In the genomic region with DNA sequence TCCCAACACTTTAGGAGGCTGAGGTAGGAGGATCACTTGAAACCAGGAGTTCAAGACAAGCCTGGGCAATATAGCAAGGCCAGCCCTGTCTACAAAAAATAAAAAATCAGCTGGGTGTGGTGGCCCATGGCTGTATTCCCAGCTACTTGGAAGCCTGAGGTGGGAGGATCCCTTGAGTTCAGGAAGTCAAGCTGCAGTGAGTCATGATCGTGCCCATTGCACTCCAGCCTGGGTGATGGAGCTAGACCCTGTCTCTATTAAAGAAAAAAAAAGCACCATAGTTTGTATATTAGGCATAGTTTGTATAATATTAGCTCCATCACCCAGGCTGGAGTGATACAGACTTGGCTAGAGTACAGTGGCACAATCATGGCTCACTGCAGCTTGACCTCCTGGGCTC, we compare ENCODE assay signal across 15 cellular contexts. TPM values are rescaled to one million over a fixed set of nuclear protein-coding genes. Genes with fewer than 3 reads are reported as not detected.
DNase-seq lines count a peak whose midpoint lies in the region; ATAC-seq, FAIRE-seq and TF ChIP-seq lines count a peak whose summit lies in the region.
"Had no signal": no experiment of that assay in that cellular context is flagged by ENCODE, and none has a peak within 500 bp of the region (broad histone marks: within the 10 kb centered on the region; RNA-seq: fewer than 3 reads in every experiment).

No MANE protein-coding gene starts in this region.

- no peaks in the 10 kb centered on the region for H3K9me3 Mint-ChIP-seq in T-cell
- H3K9me3 Mint-ChIP-seq: activated naive CD4-positive, alpha-beta T cell treated with anti-CD3 and anti-CD28 coated beads, Interleukin-2, amount 50 U/mL, for 24 hours; mesothelial cell of epicardium; stimulated activated naive B cell treated with anti-CD40 and anti-IgM and Interleukin-4, amounts not matched to agents 10 μg/mL and 1 μg/mL and 100 μg/mL, for 72 hours had no signal

- H3K9ac ChIP-seq in IMR-90 (ENCODE audit: low read depth, low read length) (no peak overlapping the region), K562 (ENCODE audit: insufficient read depth in 1 of 2, low read depth in 2 of 2, low read length in 2 of 2) (no peak overlapping the region)

- BruUV-seq in IMR-90 (replicated peaks; lab: Mats Ljungman, UMichigan): no TSS peak
- BruUV-seq in K562 (replicated peaks; lab: Mats Ljungman, UMichigan): no TSS peak

- no peak overlapping the region for H3K14ac ChIP-seq in IMR-90 (replicated peaks; ENCODE audit: low read depth, low read length)

- H3K4me1 ChIP-seq in IMR-90 (ENCODE audit: control insufficient read depth, insufficient read depth, low read length): peaks cover 4% of the 10 kb centered on the region
- no peaks in the 10 kb centered on the region for H3K4me1 ChIP-seq in K562 (replicated peaks in 1 of 2; ENCODE audit: control insufficient read depth in 2 of 2, insufficient read depth in 2 of 2, low read length in 2 of 2)
- peaks cover 0 to 4% of the 10 kb centered on the region in 2 donors for H3K4me1 ChIP-seq in right atrium auricular region
- H3K4me1 ChIP-seq: BE2C had no signal

- POLR2A ChIA-PET in IMR-90 (lab: Charles Lee; ENCODE audit: unreplicated experiment): no interaction called here
- POLR2A ChIA-PET in K562 (lab: Yijun Ruan, JAX): interaction anchor here (0.6 to 1.6 kb wide), 6 partner anchors 9 to 191 kb away, joined by 3 to 6 read pairs (median 3); a partner anchor contains a TSS
- POLR2A ChIA-PET in T-cell (lab: Charles Lee): no interaction called here

- H3K23ac ChIP-seq in IMR-90 (ENCODE audit: low read depth, low read length): no peak overlapping the region

- TF ChIP-seq RAD21 in IMR-90 (IDR thresholded peaks at IDR 0.05; ENCODE audit: low read length) (no peak), K562 (CRISPR knock-in tag; conservative IDR thresholded peaks at IDR 0.05 in 1 of 2, IDR thresholded peaks at IDR 0.05 in 1 of 2) (no peak)

- H3K4me3 Mint-ChIP-seq in T-cell: no peak overlapping the region
- H3K4me3 Mint-ChIP-seq: activated naive CD4-positive, alpha-beta T cell treated with anti-CD3 and anti-CD28 coated beads, Interleukin-2, amount 50 U/mL, for 24 hours; mesothelial cell of epicardium; stimulated activated naive B cell treated with anti-CD40 and anti-IgM and Interleukin-4, amounts not matched to agents 10 μg/mL and 1 μg/mL and 100 μg/mL, for 72 hours had no signal

- H3K27me3 ChIP-seq in IMR-90 (ENCODE audit: control insufficient read depth, insufficient read depth, low read length) (no peaks in the 10 kb centered on the region), K562 (ENCODE audit: control insufficient read depth in 2 of 2, insufficient read depth in 2 of 2, low read length in 2 of 2) (peaks cover 4 to 10% of the 10 kb centered on the region in 2 experiments; a peak in 2 of 5 replicates), right atrium auricular region (no peaks in the 10 kb centered on the region)
- H3K27me3 ChIP-seq: BE2C, esophagus squamous epithelium had no signal

- H3K4me2 ChIP-seq in IMR-90 (ENCODE audit: low read depth, low read length) (no peak overlapping the region), K562 (ENCODE audit: insufficient read depth, low read length) (no peak overlapping the region)

- H3K56ac ChIP-seq in IMR-90 (ENCODE audit: extremely low read depth, insufficient read depth, low read length): no peak overlapping the region

- H3K4me3 ChIP-seq in IMR-90 (ENCODE audit: insufficient read depth, low read depth, low read length) (no peak overlapping the region), K562 (no peak overlapping the region), right atrium auricular region (no peak overlapping the region)
- H3K4me3 ChIP-seq: esophagus squamous epithelium had no signal

- no peak overlapping the region for H2BK120ac ChIP-seq in IMR-90 (ENCODE audit: low read depth, low read length)

- H3K9me3 ChIP-seq in IMR-90 (ENCODE audit: control insufficient read depth, insufficient read depth, low read length) (no peaks in the 10 kb centered on the region), K562 (replicated peaks; ENCODE audit: control insufficient read depth, insufficient read depth, low read depth, low read length) (no peaks in the 10 kb centered on the region), right atrium auricular region (no peaks in the 10 kb centered on the region)
- H3K9me3 ChIP-seq: BE2C, esophagus squamous epithelium had no signal

- intact Hi-C loops in IMR-90 (cut with micrococcal nuclease): no loop called here
- intact Hi-C loops in K562 (cut with micrococcal nuclease): no loop called here

- H3K27me3 Mint-ChIP-seq in T-cell: no peaks in the 10 kb centered on the region
- H3K27me3 Mint-ChIP-seq: activated naive CD4-positive, alpha-beta T cell treated with anti-CD3 and anti-CD28 coated beads, Interleukin-2, amount 50 U/mL, for 24 hours; stimulated activated naive B cell treated with anti-CD40 and anti-IgM and Interleukin-4, amounts not matched to agents 10 μg/mL and 1 μg/mL and 100 μg/mL, for 72 hours had no signal

- no peak for TF ChIP-seq CTCF in IMR-90 (conservative IDR thresholded peaks at IDR 0.05; ENCODE audit: low read depth, low read length)
- TF ChIP-seq CTCF in K562 (IDR thresholded peaks at IDR 0.05 in 2 of 3, conservative IDR thresholded peaks at IDR 0.05 in 1 of 3; ENCODE audit: insufficient read depth in 2 of 3, low read depth in 1 of 3, low read length in 3 of 3): no peak
- no peak for TF ChIP-seq CTCF in right atrium auricular region (IDR thresholded peaks at IDR 0.05)

- H3K27ac ChIP-seq in IMR-90 (ENCODE audit: insufficient read depth, low read length): no peak overlapping the region
- H3K27ac ChIP-seq in K562 (ENCODE audit: extremely low read depth, low read depth, low read length): no peak overlapping the region
- H3K27ac ChIP-seq in right atrium auricular region: no peak overlapping the region
- H3K27ac ChIP-seq: esophagus squamous epithelium had no signal

- no peak overlapping the region for H2BK20ac ChIP-seq in IMR-90 (ENCODE audit: low read depth, low read length)

- H3K4ac ChIP-seq in IMR-90 (ENCODE audit: low read depth, low read length): no peak overlapping the region

- no peaks in the 10 kb centered on the region for H3K4me1 Mint-ChIP-seq in T-cell
- H3K4me1 Mint-ChIP-seq: activated naive CD4-positive, alpha-beta T cell treated with anti-CD3 and anti-CD28 coated beads, Interleukin-2, amount 50 U/mL, for 24 hours; mesothelial cell of epicardium; stimulated activated naive B cell treated with anti-CD40 and anti-IgM and Interleukin-4, amounts not matched to agents 10 μg/mL and 1 μg/mL and 100 μg/mL, for 72 hours had no signal

- no CpG with 5 or more reads among the region's 1 CpG for WGBS in IMR-90 (ENCODE audit: extremely low coverage in 2 of 2, insufficient read length in 1 of 2), 2 experiments
- WGBS in K562 (ENCODE audit: insufficient coverage, low coverage, missing lambda C conversion rate): 0% methylated on average over 1 of the region's 1 CpG

- no peak overlapping the region for H3K27ac Mint-ChIP-seq in T-cell
- H3K27ac Mint-ChIP-seq: activated naive CD4-positive, alpha-beta T cell treated with anti-CD3 and anti-CD28 coated beads, Interleukin-2, amount 50 U/mL, for 24 hours; mesothelial cell of epicardium; stimulated activated naive B cell treated with anti-CD40 and anti-IgM and Interleukin-4, amounts not matched to agents 10 μg/mL and 1 μg/mL and 100 μg/mL, for 72 hours had no signal

- no peak for FAIRE-seq in K562 (lab: Jason Lieb, UNC)

- dilution Hi-C loops in IMR-90 (cut with HindIII; ENCODE audit: low sequenced_read_pairs, unreplicated experiment): no loop called here

- H4K20me1 ChIP-seq in IMR-90 (ENCODE audit: insufficient read depth, low read length): no peaks in the 10 kb centered on the region
- no peaks in the 10 kb centered on the region for H4K20me1 ChIP-seq in K562 (replicated peaks; ENCODE audit: control insufficient read depth, insufficient read depth, low read length)

- H2AK9ac ChIP-seq in IMR-90 (replicated peaks; ENCODE audit: low read depth, low read length, poor library complexity): no peak overlapping the region

- H4K91ac ChIP-seq in IMR-90 (ENCODE audit: insufficient read depth, low read depth, low read length): no peak overlapping the region

- H3K18ac ChIP-seq in IMR-90 (ENCODE audit: low read depth, low read length): no peak overlapping the region

- no peak overlapping the region for H4K8ac ChIP-seq in IMR-90 (ENCODE audit: low read depth in 2 of 2, low read length in 2 of 2)

- DNase-seq in ACHN (peak; percentile 48), IMR-90 (peak; percentile 65), K562 (ENCODE audit: extremely low read depth in 1 of 4, low spot score in 3 of 4) (peak in 1 of 4 experiments; percentile 28), right atrium auricular region (ENCODE audit: low spot score) (peak; percentile 72), NCI-H524 treated with DMSO at 0.1 percent for 48 hours (lab: John Stamatoyannopoulos, UW) (no peak), T-cell (no peak)
- DNase-seq: BE2C; esophagus squamous epithelium; NCI-H1092 treated with DMSO at 0.1 percent for 48 hours; stimulated activated naive B cell treated with anti-CD40 and anti-IgM and Interleukin-4, amounts not matched to agents 10 μg/mL and 1 μg/mL and 100 μg/mL, for 72 hours had no signal

- peak; percentile 79 for ATAC-seq in IMR-90 (ENCODE audit: low read depth)
- ATAC-seq in K562: peak; percentile 33; the same call in 2 of the 3 replicates
- ATAC-seq in GM19463 (IDR thresholded peaks at IDR 0.05; ENCODE audit: unreplicated experiment): no peak
- ATAC-seq in HG02973 (IDR thresholded peaks at IDR 0.05; ENCODE audit: unreplicated experiment): no peak
- ATAC-seq in T-cell (replicated peaks in 1 of 4): no peak
- ATAC-seq: activated CD4-positive, CD25-positive, alpha-beta regulatory T cell treated with anti-CD3 and anti-CD28 coated beads, Interleukin-2, amount 50 U/mL, for 24 hours; stimulated activated naive B cell treated with anti-CD40 and anti-IgM and Interleukin-4, amounts not matched to agents 10 μg/mL and 1 μg/mL and 100 μg/mL, for 72 hours had no signal

- no peaks in the 10 kb centered on the region for H3K79me2 ChIP-seq in K562 (ENCODE audit: control insufficient read depth, insufficient read depth, low read length)

- peak overlapping the region; percentile 40 for H2AFZ ChIP-seq in IMR-90 (replicated peaks; ENCODE audit: low read length, poor library complexity)
- H2AFZ ChIP-seq in K562 (ENCODE audit: low read depth, low read length): no peak overlapping the region

- CTCF ChIA-PET in IMR-90 (lab: Yijun Ruan, JAX) (no interaction called here), K562 (lab: Yijun Ruan, JAX; ENCODE audit: low intra/inter-chr PET ratio) (no interaction called here), T-cell (lab: Charles Lee) (interaction anchor here in 1 of 2 donors (0.6 kb wide), 1 partner anchor 37 kb away, joined by 3 read pairs; no protein-coding TSS in a partner anchor)

- no peak for TF ChIP-seq POLR2A in IMR-90 (IDR thresholded peaks at IDR 0.05; ENCODE audit: low read depth, low read length)
- TF ChIP-seq POLR2A in K562 (conservative IDR thresholded peaks at IDR 0.05): no peak

- no peak for TF ChIP-seq EP300 in K562 (IDR thresholded peaks at IDR 0.05; ENCODE audit: low read length)

- H3K36me3 Mint-ChIP-seq in T-cell: no peaks in the 10 kb centered on the region
- H3K36me3 Mint-ChIP-seq: activated naive CD4-positive, alpha-beta T cell treated with anti-CD3 and anti-CD28 coated beads, Interleukin-2, amount 50 U/mL, for 24 hours; mesothelial cell of epicardium had no signal

- in situ Hi-C loops in ACHN (cut with HindIII; ENCODE audit: low pct_ligation_motif_present, low pct_unique_long_range_greater_than_20kb, low sequenced_read_pairs): no loop called here
- in situ Hi-C loops in IMR-90 (cut with MboI; ENCODE audit: low sequenced_read_pairs): loop anchor here (25.0 kb wide), 2 partner anchors 112 to 512 kb away; a partner anchor contains a TSS
- in situ Hi-C loops in K562 (cut with MboI): no loop called here

- H3K79me1 ChIP-seq in IMR-90 (ENCODE audit: low read depth in 1 of 2, low read length in 2 of 2): no peaks in the 10 kb centered on the region

- H3K36me3 ChIP-seq in IMR-90 (ENCODE audit: control insufficient read depth, insufficient read depth, low read length) (no peaks in the 10 kb centered on the region), K562 (ENCODE audit: control insufficient read depth, insufficient read depth, low read length) (no peaks in the 10 kb centered on the region), right atrium auricular region (no peaks in the 10 kb centered on the region)
- H3K36me3 ChIP-seq: BE2C, esophagus squamous epithelium had no signal

- H3K9me1 ChIP-seq in IMR-90 (ENCODE audit: insufficient read depth, low read length): no peaks in the 10 kb centered on the region
- H3K9me1 ChIP-seq in K562 (ENCODE audit: control insufficient read depth, insufficient read depth, low read length): no peaks in the 10 kb centered on the region

- no peak overlapping the region for H2BK5ac ChIP-seq in IMR-90 (ENCODE audit: low read depth, low read length, poor library complexity, severe bottlenecking)

- no peak overlapping the region for H2BK15ac ChIP-seq in IMR-90 (ENCODE audit: low read depth, low read length)

- H2AK5ac ChIP-seq in IMR-90 (ENCODE audit: low read depth, low read length): no peak overlapping the region

- H4K5ac ChIP-seq in IMR-90 (ENCODE audit: low read depth, low read length): no peak overlapping the region

RNA-seq across cellular contexts. Expression of a gene that starts 9.6 kb away (rescaled TPM):
- total RNA-seq in IMR-90 (2012; rRNA removed) (under 0.01 and 0.18 TPM in 2 replicates), K562 (2014; rRNA removed) (not detected in 2 replicates), K562 (2014; rRNA removed; fragmentation: Illumina TruSeq; extraction: Trizol) (not detected in 2 replicates), K562 (2015; rRNA removed; fragmentation: Illumina TruSeq; extraction: Trizol) (not detected in 2 replicates), K562 (2021) (not detected in 2 replicates), right atrium auricular region (1 to 10 TPM; 1.0 to 3.8 TPM), T-cell (not detected)
- polyA plus RNA-seq in IMR-90 (2012; rRNA removed) (0.17 and 0.20 TPM in 2 replicates), K562 (2011; rRNA removed) (not detected in 2 replicates), K562 (2014; fragmentation: Illumina TruSeq; extraction: Trizol) (not detected in 2 replicates), K562 (2014; fragmentation: Nextera tagmentation; extraction: Ambion mirVana) (not detected), K562 (2014; rRNA removed) (not detected in 2 replicates)
- polyA plus RNA-seq in IMR-90 (2012; cell fraction: cytosol; rRNA removed): not detected in 2 replicates
- 0.10 TPM in 1 of 2 replicates, not detected in the other for polyA plus RNA-seq in IMR-90 (2012; cell fraction: nucleus; rRNA removed; ENCODE audit: low replicate concordance)
- total RNA-seq in K562 (2011; cell fraction: chromatin; rRNA removed; ENCODE audit: low replicate concordance): not detected in 2 replicates
- total RNA-seq in K562 (2011; cell fraction: nucleolus; rRNA removed): not detected in 2 replicates
- total RNA-seq in K562 (2011; cell fraction: nucleoplasm; rRNA removed): not detected in 2 replicates
- not detected in 2 replicates for polyA plus RNA-seq in K562 (2011; cell fraction: cytosol; rRNA removed)
- not detected in 2 replicates for polyA plus RNA-seq in K562 (2011; cell fraction: nucleus; rRNA removed)
- polyA plus RNA-seq in K562 (2012): not detected in 2 replicates
- not detected in 2 replicates for polyA minus RNA-seq in K562 (2011; rRNA and poly(A)+ RNA removed)
- polyA minus RNA-seq in K562 (2011; cell fraction: cytosol; rRNA and poly(A)+ RNA removed): not detected in 2 replicates
- not detected in 2 replicates for polyA minus RNA-seq in K562 (2011; cell fraction: nucleus; rRNA and poly(A)+ RNA removed)

RNA-seq across cellular contexts. Expression of a gene that starts 29.6 kb away (rescaled TPM):
- total RNA-seq in IMR-90 (2012; rRNA removed) (35.8 and 36.9 TPM in 2 replicates), K562 (2014; rRNA removed) (53.9 and 54.6 TPM in 2 replicates), K562 (2014; rRNA removed; fragmentation: Illumina TruSeq; extraction: Trizol) (71.2 and 85.6 TPM in 2 replicates), K562 (2015; rRNA removed; fragmentation: Illumina TruSeq; extraction: Trizol) (55.2 and 57.1 TPM in 2 replicates), K562 (2021) (65.7 and 74.1 TPM in 2 replicates), right atrium auricular region (10 to 100 TPM; 20.2 to 27.3 TPM), T-cell (10 to 100 TPM; 29.5 to 79.5 (median 72.2) TPM)
- polyA plus RNA-seq in IMR-90 (2012; rRNA removed) (37.6 and 43.6 TPM in 2 replicates), K562 (2011; rRNA removed) (163 and 175 TPM in 2 replicates), K562 (2014; fragmentation: Illumina TruSeq; extraction: Trizol) (87.9 and 88.4 TPM in 2 replicates), K562 (2014; fragmentation: Nextera tagmentation; extraction: Ambion mirVana) (100 to 1,000 TPM in 1 of 2 experiments, 10 to 100 TPM in 1; 89.5 to 141 TPM), K562 (2014; rRNA removed) (76.8 and 87.0 TPM in 2 replicates)
- 9.7 and 16.6 TPM in 2 replicates for polyA plus RNA-seq in IMR-90 (2012; cell fraction: cytosol; rRNA removed)
- polyA plus RNA-seq in IMR-90 (2012; cell fraction: nucleus; rRNA removed; ENCODE audit: low replicate concordance): 37.2 and 122 TPM in 2 replicates
- total RNA-seq in K562 (2011; cell fraction: chromatin; rRNA removed; ENCODE audit: low replicate concordance): 262 and 465 TPM in 2 replicates
- total RNA-seq in K562 (2011; cell fraction: nucleolus; rRNA removed): 139 and 153 TPM in 2 replicates
- 257 and 290 TPM in 2 replicates for total RNA-seq in K562 (2011; cell fraction: nucleoplasm; rRNA removed)
- polyA plus RNA-seq in K562 (2011; cell fraction: cytosol; rRNA removed): 43.2 and 73.7 TPM in 2 replicates
- polyA plus RNA-seq in K562 (2011; cell fraction: nucleus; rRNA removed): 342 and 416 TPM in 2 replicates
- polyA plus RNA-seq in K562 (2012): 62.7 and 76.2 TPM in 2 replicates
- 110 and 130 TPM in 2 replicates for polyA minus RNA-seq in K562 (2011; rRNA and poly(A)+ RNA removed)
- 22.6 and 38.0 TPM in 2 replicates for polyA minus RNA-seq in K562 (2011; cell fraction: cytosol; rRNA and poly(A)+ RNA removed)
- 75.5 and 117 TPM in 2 replicates for polyA minus RNA-seq in K562 (2011; cell fraction: nucleus; rRNA and poly(A)+ RNA removed)

RNA-seq across cellular contexts. Expression of a gene that starts 30.1 kb away (rescaled TPM):
- total RNA-seq in IMR-90 (2012; rRNA removed): 106 and 119 TPM in 2 replicates
- 39.4 and 42.0 TPM in 2 replicates for polyA plus RNA-seq in IMR-90 (2012; rRNA removed)
- 18.4 and 23.3 TPM in 2 replicates for polyA plus RNA-seq in IMR-90 (2012; cell fraction: cytosol; rRNA removed)
- 16.2 and 30.2 TPM in 2 replicates for polyA plus RNA-seq in IMR-90 (2012; cell fraction: nucleus; rRNA removed; ENCODE audit: low replicate concordance)
- 122 and 137 TPM in 2 replicates for total RNA-seq in K562 (2011; cell fraction: chromatin; rRNA removed; ENCODE audit: low replicate concordance)
- 95.4 and 97.0 TPM in 2 replicates for total RNA-seq in K562 (2011; cell fraction: nucleolus; rRNA removed)
- total RNA-seq in K562 (2011; cell fraction: nucleoplasm; rRNA removed): 81.0 and 82.0 TPM in 2 replicates
- total RNA-seq in K562 (2014; rRNA removed): 40.8 and 44.9 TPM in 2 replicates
- 61.2 and 63.1 TPM in 2 replicates for total RNA-seq in K562 (2014; rRNA removed; fragmentation: Illumina TruSeq; extraction: Trizol)
- total RNA-seq in K562 (2015; rRNA removed; fragmentation: Illumina TruSeq; extraction: Trizol): 51.9 and 55.5 TPM in 2 replicates
- 49.0 and 52.6 TPM in 2 replicates for total RNA-seq in K562 (2021)
- polyA plus RNA-seq in K562 (2011; rRNA removed): 53.9 and 57.0 TPM in 2 replicates
- 31.9 and 42.7 TPM in 2 replicates for polyA plus RNA-seq in K562 (2011; cell fraction: cytosol; rRNA removed)
- polyA plus RNA-seq in K562 (2011; cell fraction: nucleus; rRNA removed): 94.3 and 132 TPM in 2 replicates
- polyA plus RNA-seq in K562 (2012): 28.5 and 32.7 TPM in 2 replicates
- 52.3 and 59.6 TPM in 2 replicates for polyA plus RNA-seq in K562 (2014; fragmentation: Illumina TruSeq; extraction: Trizol)
- 10 to 100 TPM; 39.8 to 58.7 TPM for polyA plus RNA-seq in K562 (2014; fragmentation: Nextera tagmentation; extraction: Ambion mirVana)
- 36.8 and 39.6 TPM in 2 replicates for polyA plus RNA-seq in K562 (2014; rRNA removed)
- 126 and 142 TPM in 2 replicates for polyA minus RNA-seq in K562 (2011; rRNA and poly(A)+ RNA removed)
- 49.5 and 58.0 TPM in 2 replicates for polyA minus RNA-seq in K562 (2011; cell fraction: cytosol; rRNA and poly(A)+ RNA removed)
- polyA minus RNA-seq in K562 (2011; cell fraction: nucleus; rRNA and poly(A)+ RNA removed): 73.5 and 136 TPM in 2 replicates
- 1 to 10 TPM in 1 of 2 donors, under 1 TPM in 1; 0.12 to 4.3 TPM for total RNA-seq in right atrium auricular region
- total RNA-seq in T-cell: under 1 TPM; 0.32 to 0.67 (median 0.56) TPM

Comparison
In these comparisons a context has a peak if more than half of its experiments do, and no peak if none do; other contexts are left out.
1. DNase-seq: peak in ACHN (single experiment), IMR-90 (single experiment) and right atrium auricular region (single experiment); none in NCI-H524 treated with DMSO at 0.1 percent for 48 hours (single experiment) and T-cell (0 of 34).
2. ATAC-seq: peak in IMR-90 (single experiment) and K562 (single experiment); none in GM19463 (single experiment), HG02973 (single experiment) and T-cell (0 of 4).
3. RNA of a gene that starts 30.1 kb away (total RNA-seq): 106 to 119 TPM in IMR-90 and 40.8 to 137 TPM in K562; 0.12 to 4.3 TPM in right atrium auricular region and 0.32 to 0.67 TPM in T-cell; every median in the first group is over 4 times any median in the second.